ENCODE assay signal across 22 cellular contexts in the genomic region with DNA sequence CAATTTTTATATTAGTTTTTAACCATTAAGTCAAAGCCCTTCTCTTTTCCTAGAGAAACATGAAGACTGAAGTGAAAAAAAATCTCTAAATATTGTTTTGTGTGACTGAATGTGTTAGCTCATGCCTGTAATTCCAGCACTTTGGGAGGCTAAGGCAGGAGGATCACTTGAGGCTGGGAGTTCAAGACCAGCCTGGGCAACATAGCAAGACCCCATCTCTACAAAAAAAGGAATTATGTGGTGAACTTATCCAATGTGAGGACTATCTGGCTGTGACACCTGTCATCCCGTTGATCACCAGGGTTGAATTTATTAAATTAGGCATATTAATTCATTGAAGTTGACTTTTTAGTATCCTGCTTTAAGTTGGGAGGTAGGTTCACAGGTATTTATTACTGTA.
"Had no signal": no experiment of that assay in that cellular context is flagged by ENCODE, and none has a peak within 500 bp of the region (broad histone marks: within the 10 kb centered on the region; RNA-seq: fewer than 3 reads in every experiment).

No MANE protein-coding gene starts in this region.

- H3K27me3 ChIP-seq: dorsolateral prefrontal cortex, left lung, neural progenitor cell, ovary, spleen, testis, tibial artery had no signal

- H3K4me3 Mint-ChIP-seq: naive thymus-derived CD4-positive, alpha-beta T cell; nephron; neural progenitor cell; stimulated activated memory B cell treated with anti-CD40 and anti-IgM and Interleukin-4, amounts not matched to agents 10 μg/mL and 1 μg/mL and 100 μg/mL, for 72 hours; type B pancreatic cell had no signal

- ATAC-seq: left lung; naive thymus-derived CD4-positive, alpha-beta T cell; psoas muscle; right cardiac atrium; stimulated activated memory B cell treated with anti-CD40 and anti-IgM and Interleukin-4, amounts not matched to agents 10 μg/mL and 1 μg/mL and 100 μg/mL, for 72 hours; stimulated activated naive CD8-positive, alpha-beta T cell treated with anti-CD3 and anti-CD28 coated beads, Interleukin-15, Interleukin-2, amounts not matched to agents 100 U/mL and 50 U/mL, for 24 hours had no signal

- H3K9me3 Mint-ChIP-seq: naive thymus-derived CD4-positive, alpha-beta T cell; nephron; neural progenitor cell; stimulated activated memory B cell treated with anti-CD40 and anti-IgM and Interleukin-4, amounts not matched to agents 10 μg/mL and 1 μg/mL and 100 μg/mL, for 72 hours; type B pancreatic cell had no signal

- H3K36me3 ChIP-seq: ovary had no signal

- DNase-seq: dorsolateral prefrontal cortex; effector CD4-positive, alpha-beta T cell; kidney; left lung; mesendoderm; midbrain; naive thymus-derived CD4-positive, alpha-beta T cell; ovary; posterior cingulate gyrus; psoas muscle; right cardiac atrium; spleen; stimulated activated CD4-positive, alpha-beta T cell treated with anti-CD3 and anti-CD28 coated beads, Interleukin-4, amount 100 ng/mL, for 4 hours; stimulated activated naive CD8-positive, alpha-beta T cell treated with anti-CD3 and anti-CD28 coated beads, Interleukin-15, Interleukin-2, amounts not matched to agents 100 U/mL and 50 U/mL, for 24 hours; substantia nigra; testis; tibial artery had no signal

- H3K4me1 Mint-ChIP-seq: neural progenitor cell; stimulated activated memory B cell treated with anti-CD40 and anti-IgM and Interleukin-4, amounts not matched to agents 10 μg/mL and 1 μg/mL and 100 μg/mL, for 72 hours had no signal

- H3K27ac Mint-ChIP-seq: neural progenitor cell; stimulated activated memory B cell treated with anti-CD40 and anti-IgM and Interleukin-4, amounts not matched to agents 10 μg/mL and 1 μg/mL and 100 μg/mL, for 72 hours; type B pancreatic cell had no signal

- H3K27ac ChIP-seq: left lung, ovary, psoas muscle, skin epidermis, spleen, testis, tibial artery had no signal

- H3K4me1 ChIP-seq: neural progenitor cell, psoas muscle, tibial artery had no signal

- H3K27me3 Mint-ChIP-seq: naive thymus-derived CD4-positive, alpha-beta T cell; stimulated activated memory B cell treated with anti-CD40 and anti-IgM and Interleukin-4, amounts not matched to agents 10 μg/mL and 1 μg/mL and 100 μg/mL, for 72 hours; type B pancreatic cell had no signal

- H3K9me3 ChIP-seq: left lung, ovary, psoas muscle, spleen, testis, tibial artery had no signal

- H3K4me3 ChIP-seq: dorsolateral prefrontal cortex, left lung, neural progenitor cell, ovary, psoas muscle, skin epidermis, spleen, testis, tibial artery had no signal
